ENCODE assay signal across 8 cellular contexts in the genomic region with DNA sequence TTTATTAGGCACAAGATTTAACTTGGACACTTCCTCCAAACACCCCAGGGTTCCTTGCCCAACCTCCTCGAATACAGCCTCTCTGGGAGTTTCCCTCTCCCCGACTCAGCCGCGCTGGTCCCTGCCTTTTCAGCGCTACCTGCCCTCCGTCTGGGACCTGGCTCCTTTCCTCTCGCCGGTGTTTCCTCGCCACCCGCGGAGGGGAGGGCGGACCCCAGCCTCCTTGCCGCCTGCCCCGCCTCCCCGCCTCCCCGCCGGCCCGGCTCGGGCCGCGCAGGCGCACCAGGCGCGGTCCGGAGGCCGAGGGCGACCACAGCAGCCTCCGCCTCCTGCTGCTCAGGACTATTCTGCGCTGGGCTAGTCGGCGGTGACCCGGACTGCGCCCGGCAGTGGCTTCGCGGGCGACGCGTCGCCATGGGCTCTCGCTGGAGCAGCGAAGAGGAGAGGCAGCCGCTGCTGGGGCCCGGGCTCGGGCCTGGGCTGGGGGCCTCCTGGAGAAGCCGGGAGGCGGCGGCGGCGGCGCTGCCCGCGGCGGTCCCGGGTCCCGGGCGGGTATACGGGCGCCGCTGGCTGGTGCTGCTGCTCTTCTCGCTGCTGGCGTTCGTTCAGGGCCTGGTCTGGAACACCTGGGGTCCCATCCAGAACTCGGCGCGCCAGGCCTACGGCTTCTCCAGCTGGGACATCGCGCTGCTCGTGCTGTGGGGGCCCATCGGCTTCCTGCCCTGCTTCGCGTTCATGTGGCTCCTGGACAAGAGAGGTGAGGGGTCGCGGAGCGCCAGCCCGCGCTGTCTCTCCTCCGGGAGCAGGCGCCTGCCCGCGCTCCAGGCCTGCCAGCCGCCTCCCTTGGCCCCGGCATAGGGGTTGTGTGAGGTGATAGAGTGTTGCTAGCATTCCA. TPM values are rescaled to one million over a fixed set of nuclear protein-coding genes. Genes with fewer than 3 reads are reported as not detected.
DNase-seq lines count a peak whose midpoint lies in the region; ATAC-seq and TF ChIP-seq lines count a peak whose summit lies in the region.

Gene SLC49A4 (plus strand): TSS at position 291 of the 895 bp plus-strand sequence. CDS start 124 bp downstream, at position 415.

- peak; percentile 71 for ATAC-seq in GM19467 (IDR thresholded peaks at IDR 0.05; ENCODE audit: unreplicated experiment)
- peak; percentile 82 for ATAC-seq in stimulated activated effector memory CD8-positive, alpha-beta T cell treated with anti-CD3 and anti-CD28 coated beads, Interleukin-12 subunit alpha, Interleukin-12 subunit beta, amount 100 ng/mL, for 72 hours

- H3K27ac Mint-ChIP-seq in stimulated activated effector memory CD8-positive, alpha-beta T cell treated with anti-CD3 and anti-CD28 coated beads, Interleukin-12 subunit alpha, Interleukin-12 subunit beta, amount 100 ng/mL, for 72 hours, result peak within 1 kb of the TSS; percentile 88

- H3K4me3 ChIP-seq in BJ (ENCODE audit: low read depth, low read length), result peak within 1 kb of the TSS; percentile 80

- no peaks in the 10 kb centered on the region for H3K36me3 ChIP-seq in BJ (ENCODE audit: control insufficient read depth, insufficient read depth, low read length)

- no peak within 1 kb of the TSS for H3K4me3 Mint-ChIP-seq in stimulated activated effector memory CD8-positive, alpha-beta T cell treated with anti-CD3 and anti-CD28 coated beads, Interleukin-12 subunit alpha, Interleukin-12 subunit beta, amount 100 ng/mL, for 72 hours

- no peak for TF ChIP-seq CTCF in BJ (IDR thresholded peaks at IDR 0.05; ENCODE audit: insufficient read depth, low read depth, low read length)

- DNase-seq in BJ (ENCODE audit: low read depth) (no peak), HS-27A (ENCODE audit: low read depth) (peak; percentile 33), epithelial cell of prostate (ENCODE audit: low read depth, low spot score) (no peak), myocyte (ENCODE audit: low read depth) (peak; percentile 83)
- peak; percentile 88 for DNase-seq in activated CD8-positive, alpha-beta memory T cell treated with anti-CD3 and anti-CD28 coated beads for 24 hours
- peak; percentile 73 to 89 for DNase-seq in stimulated activated effector memory CD8-positive, alpha-beta T cell treated with anti-CD3 and anti-CD28 coated beads, Interleukin-12 subunit alpha, Interleukin-12 subunit beta, amount 100 ng/mL, for 72 hours (ENCODE audit: low spot score in 2 of 2)
- no peak for DNase-seq in stimulated activated naive CD4-positive, alpha-beta T cell treated with Interleukin-2 at 50 U/mL for 16 hours (lab: John Stamatoyannopoulos, UW)

- H3K36me3 Mint-ChIP-seq in stimulated activated effector memory CD8-positive, alpha-beta T cell treated with anti-CD3 and anti-CD28 coated beads, Interleukin-12 subunit alpha, Interleukin-12 subunit beta, amount 100 ng/mL, for 72 hours, result peaks cover 6% of the 10 kb centered on the region

- CTCF ChIA-PET in BJ (lab: Yijun Ruan, JAX), result no interaction called here

- no peaks in the 10 kb centered on the region for H3K9me3 Mint-ChIP-seq in stimulated activated effector memory CD8-positive, alpha-beta T cell treated with anti-CD3 and anti-CD28 coated beads, Interleukin-12 subunit alpha, Interleukin-12 subunit beta, amount 100 ng/mL, for 72 hours

- POLR2A ChIA-PET in BJ (lab: Charles Lee), result no interaction called here

- H3K4me1 Mint-ChIP-seq in stimulated activated effector memory CD8-positive, alpha-beta T cell treated with anti-CD3 and anti-CD28 coated beads, Interleukin-12 subunit alpha, Interleukin-12 subunit beta, amount 100 ng/mL, for 72 hours, result peaks cover 20% of the 10 kb centered on the region

- no peaks in the 10 kb centered on the region for H3K27me3 ChIP-seq in BJ (ENCODE audit: control insufficient read depth, insufficient read depth, low read length)

- H3K27ac ChIP-seq in epithelial cell of prostate, result peak within 1 kb of the TSS; percentile 93

RNA-seq across cellular contexts. Expression of gene SLC49A4, which starts in this region (rescaled TPM):
- 8.4 and 12.1 TPM in 2 replicates for polyA plus RNA-seq in BJ (2011; rRNA removed)
- polyA minus RNA-seq in BJ (2011; rRNA and poly(A)+ RNA removed), result 6.2 and 7.4 TPM in 2 replicates
- total RNA-seq in myocyte, result 16.7 and 23.1 TPM in 2 replicates
- 12.4 TPM for polyA plus RNA-seq in myocyte (2012)

Comparison
In these comparisons a context has a peak if more than half of its experiments do, and no peak if none do; other contexts are left out.
1. DNase-seq: peak in HS-27A (single experiment), activated CD8-positive, alpha-beta memory T cell treated with anti-CD3 and anti-CD28 coated beads for 24 hours (single experiment), myocyte (single experiment) and stimulated activated effector memory CD8-positive, alpha-beta T cell treated with anti-CD3 and anti-CD28 coated beads, Interleukin-12 subunit alpha, Interleukin-12 subunit beta, amount 100 ng/mL, for 72 hours (2 of 2); none in BJ (single experiment), epithelial cell of prostate (single experiment) and stimulated activated naive CD4-positive, alpha-beta T cell treated with Interleukin-2 at 50 U/mL for 16 hours (single experiment).